Comparison of ENCODE assay signal across 1 cellular context in the genomic region with DNA sequence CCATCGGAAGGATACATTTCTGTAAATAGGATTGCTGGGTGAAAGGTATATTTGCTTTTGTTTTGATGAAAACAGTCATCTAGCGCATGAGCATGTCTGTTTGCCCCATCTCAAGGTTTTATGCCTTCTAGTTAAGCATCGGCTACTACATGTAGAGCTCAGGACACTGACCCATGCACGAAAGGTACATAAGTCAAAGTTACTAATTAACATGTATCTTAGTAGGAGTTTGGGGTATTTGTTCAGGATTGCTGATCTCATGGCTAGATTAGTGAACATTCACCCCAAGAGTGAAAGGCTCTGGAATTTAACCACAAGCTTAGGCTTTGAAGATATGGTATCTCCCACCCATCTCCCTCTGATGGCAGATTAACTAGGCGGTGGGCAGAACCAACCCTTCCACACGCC.
TF ChIP-seq lines count a peak whose summit lies in the region.

No MANE protein-coding gene starts in this region.

TF ChIP-seq in HepG2, 621 proteins besides CTCF, POLR2A, EP300 and RAD21 (continued from another document and continues in another):
- TF ChIP-seq, protein P1, sequence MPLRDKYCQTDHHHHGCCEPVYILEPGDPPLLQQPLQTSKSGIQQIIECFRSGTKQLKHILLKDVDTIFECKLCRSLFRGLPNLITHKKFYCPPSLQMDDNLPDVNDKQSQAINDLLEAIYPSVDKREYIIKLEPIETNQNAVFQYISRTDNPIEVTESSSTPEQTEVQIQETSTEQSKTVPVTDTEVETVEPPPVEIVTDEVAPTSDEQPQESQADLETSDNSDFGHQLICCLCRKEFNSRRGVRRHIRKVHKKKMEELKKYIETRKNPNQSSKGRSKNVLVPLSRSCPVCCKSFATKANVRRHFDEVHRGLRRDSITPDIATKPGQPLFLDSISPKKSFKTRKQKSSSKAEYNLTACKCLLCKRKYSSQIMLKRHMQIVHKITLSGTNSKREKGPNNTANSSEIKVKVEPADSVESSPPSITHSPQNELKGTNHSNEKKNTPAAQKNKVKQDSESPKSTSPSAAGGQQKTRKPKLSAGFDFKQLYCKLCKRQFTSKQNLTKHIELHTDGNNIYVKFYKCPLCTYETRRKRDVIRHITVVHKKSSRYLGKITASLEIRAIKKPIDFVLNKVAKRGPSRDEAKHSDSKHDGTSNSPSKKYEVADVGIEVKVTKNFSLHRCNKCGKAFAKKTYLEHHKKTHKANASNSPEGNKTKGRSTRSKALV (CRISPR knock-in tag; IDR thresholded peaks at IDR 0.05) = no peak
- TF ChIP-seq GATAD2A (CRISPR knock-in tag; IDR thresholded peaks at IDR 0.05) (peak; percentile 76), ZFP36 (IDR thresholded peaks at IDR 0.05; ENCODE audit: borderline replicate concordance, low read depth, low read length, partially characterized antibody) (no peak), ZSCAN25 (CRISPR knock-in tag; IDR thresholded peaks at IDR 0.05) (no peak), BHLHE40 (IDR thresholded peaks at IDR 0.05; ENCODE audit: low read length) (no peak), ZNF432 (CRISPR knock-in tag; IDR thresholded peaks at IDR 0.05; ENCODE audit: borderline replicate concordance) (no peak), ZNF841 (CRISPR knock-in tag; IDR thresholded peaks at IDR 0.05; ENCODE audit: borderline replicate concordance) (no peak), ZNF773 (CRISPR knock-in tag; IDR thresholded peaks at IDR 0.05; ENCODE audit: borderline replicate concordance) (no peak), THAP11 (CRISPR knock-in tag; IDR thresholded peaks at IDR 0.05) (peak; percentile 27; the same call in 1 of the 2 replicates), BRCA1 (CRISPR knock-in tag; IDR thresholded peaks at IDR 0.05) (no peak), ZNF747 (CRISPR knock-in tag; IDR thresholded peaks at IDR 0.05; ENCODE audit: borderline replicate concordance) (no peak), MYC (CRISPR knock-in tag; IDR thresholded peaks at IDR 0.05; ENCODE audit: borderline replicate concordance) (no peak), ZNF709 (CRISPR knock-in tag; IDR thresholded peaks at IDR 0.05) (no peak), ZNF329 (CRISPR knock-in tag; IDR thresholded peaks at IDR 0.05; ENCODE audit: low read depth) (no peak), MZF1 (CRISPR knock-in tag; IDR thresholded peaks at IDR 0.05; ENCODE audit: borderline replicate concordance) (no peak), ZNF34 (CRISPR knock-in tag; IDR thresholded peaks at IDR 0.05; ENCODE audit: borderline replicate concordance) (no peak), SP140L (CRISPR knock-in tag; IDR thresholded peaks at IDR 0.05; ENCODE audit: borderline replicate concordance) (no peak), ARNT (IDR thresholded peaks at IDR 0.05) (no peak), TOE1 (CRISPR knock-in tag; IDR thresholded peaks at IDR 0.05) (no peak), ZFP36L2 (CRISPR knock-in tag; IDR thresholded peaks at IDR 0.05) (no peak), RFX3 (CRISPR knock-in tag; IDR thresholded peaks at IDR 0.05) (no peak), PHF20 (CRISPR knock-in tag; IDR thresholded peaks at IDR 0.05) (no peak), ETV5 (CRISPR knock-in tag; IDR thresholded peaks at IDR 0.05; ENCODE audit: borderline replicate concordance) (peak; percentile 41; the same call in 1 of the 2 replicates), SNAPC2 (CRISPR knock-in tag; IDR thresholded peaks at IDR 0.05) (no peak)
- TF ChIP-seq, protein P2, sequence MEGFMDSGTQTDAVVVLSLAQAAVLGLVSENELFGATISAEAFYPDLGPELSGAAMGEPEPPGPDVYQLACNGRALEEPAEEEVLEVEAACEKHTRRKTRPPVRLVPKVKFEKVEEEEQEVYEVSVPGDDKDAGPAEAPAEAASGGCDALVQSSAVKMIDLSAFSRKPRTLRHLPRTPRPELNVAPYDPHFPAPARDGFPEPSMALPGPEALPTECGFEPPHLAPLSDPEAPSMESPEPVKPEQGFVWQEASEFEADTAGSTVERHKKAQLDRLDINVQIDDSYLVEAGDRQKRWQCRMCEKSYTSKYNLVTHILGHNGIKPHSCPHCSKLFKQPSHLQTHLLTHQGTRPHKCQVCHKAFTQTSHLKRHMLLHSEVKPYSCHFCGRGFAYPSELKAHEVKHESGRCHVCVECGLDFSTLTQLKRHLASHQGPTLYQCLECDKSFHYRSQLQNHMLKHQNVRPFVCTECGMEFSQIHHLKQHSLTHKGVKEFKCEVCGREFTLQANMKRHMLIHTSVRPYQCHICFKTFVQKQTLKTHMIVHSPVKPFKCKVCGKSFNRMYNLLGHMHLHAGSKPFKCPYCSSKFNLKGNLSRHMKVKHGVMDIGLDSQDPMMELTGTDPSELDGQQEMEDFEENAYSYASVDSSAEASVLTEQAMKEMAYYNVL (CRISPR knock-in tag; IDR thresholded peaks at IDR 0.05; ENCODE audit: borderline replicate concordance) = no peak
- TF ChIP-seq, protein P3, sequence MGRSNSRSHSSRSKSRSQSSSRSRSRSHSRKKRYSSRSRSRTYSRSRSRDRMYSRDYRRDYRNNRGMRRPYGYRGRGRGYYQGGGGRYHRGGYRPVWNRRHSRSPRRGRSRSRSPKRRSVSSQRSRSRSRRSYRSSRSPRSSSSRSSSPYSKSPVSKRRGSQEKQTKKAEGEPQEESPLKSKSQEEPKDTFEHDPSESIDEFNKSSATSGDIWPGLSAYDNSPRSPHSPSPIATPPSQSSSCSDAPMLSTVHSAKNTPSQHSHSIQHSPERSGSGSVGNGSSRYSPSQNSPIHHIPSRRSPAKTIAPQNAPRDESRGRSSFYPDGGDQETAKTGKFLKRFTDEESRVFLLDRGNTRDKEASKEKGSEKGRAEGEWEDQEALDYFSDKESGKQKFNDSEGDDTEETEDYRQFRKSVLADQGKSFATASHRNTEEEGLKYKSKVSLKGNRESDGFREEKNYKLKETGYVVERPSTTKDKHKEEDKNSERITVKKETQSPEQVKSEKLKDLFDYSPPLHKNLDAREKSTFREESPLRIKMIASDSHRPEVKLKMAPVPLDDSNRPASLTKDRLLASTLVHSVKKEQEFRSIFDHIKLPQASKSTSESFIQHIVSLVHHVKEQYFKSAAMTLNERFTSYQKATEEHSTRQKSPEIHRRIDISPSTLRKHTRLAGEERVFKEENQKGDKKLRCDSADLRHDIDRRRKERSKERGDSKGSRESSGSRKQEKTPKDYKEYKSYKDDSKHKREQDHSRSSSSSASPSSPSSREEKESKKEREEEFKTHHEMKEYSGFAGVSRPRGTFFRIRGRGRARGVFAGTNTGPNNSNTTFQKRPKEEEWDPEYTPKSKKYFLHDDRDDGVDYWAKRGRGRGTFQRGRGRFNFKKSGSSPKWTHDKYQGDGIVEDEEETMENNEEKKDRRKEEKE (IDR thresholded peaks at IDR 0.05) = no peak
- TF ChIP-seq, protein P4, sequence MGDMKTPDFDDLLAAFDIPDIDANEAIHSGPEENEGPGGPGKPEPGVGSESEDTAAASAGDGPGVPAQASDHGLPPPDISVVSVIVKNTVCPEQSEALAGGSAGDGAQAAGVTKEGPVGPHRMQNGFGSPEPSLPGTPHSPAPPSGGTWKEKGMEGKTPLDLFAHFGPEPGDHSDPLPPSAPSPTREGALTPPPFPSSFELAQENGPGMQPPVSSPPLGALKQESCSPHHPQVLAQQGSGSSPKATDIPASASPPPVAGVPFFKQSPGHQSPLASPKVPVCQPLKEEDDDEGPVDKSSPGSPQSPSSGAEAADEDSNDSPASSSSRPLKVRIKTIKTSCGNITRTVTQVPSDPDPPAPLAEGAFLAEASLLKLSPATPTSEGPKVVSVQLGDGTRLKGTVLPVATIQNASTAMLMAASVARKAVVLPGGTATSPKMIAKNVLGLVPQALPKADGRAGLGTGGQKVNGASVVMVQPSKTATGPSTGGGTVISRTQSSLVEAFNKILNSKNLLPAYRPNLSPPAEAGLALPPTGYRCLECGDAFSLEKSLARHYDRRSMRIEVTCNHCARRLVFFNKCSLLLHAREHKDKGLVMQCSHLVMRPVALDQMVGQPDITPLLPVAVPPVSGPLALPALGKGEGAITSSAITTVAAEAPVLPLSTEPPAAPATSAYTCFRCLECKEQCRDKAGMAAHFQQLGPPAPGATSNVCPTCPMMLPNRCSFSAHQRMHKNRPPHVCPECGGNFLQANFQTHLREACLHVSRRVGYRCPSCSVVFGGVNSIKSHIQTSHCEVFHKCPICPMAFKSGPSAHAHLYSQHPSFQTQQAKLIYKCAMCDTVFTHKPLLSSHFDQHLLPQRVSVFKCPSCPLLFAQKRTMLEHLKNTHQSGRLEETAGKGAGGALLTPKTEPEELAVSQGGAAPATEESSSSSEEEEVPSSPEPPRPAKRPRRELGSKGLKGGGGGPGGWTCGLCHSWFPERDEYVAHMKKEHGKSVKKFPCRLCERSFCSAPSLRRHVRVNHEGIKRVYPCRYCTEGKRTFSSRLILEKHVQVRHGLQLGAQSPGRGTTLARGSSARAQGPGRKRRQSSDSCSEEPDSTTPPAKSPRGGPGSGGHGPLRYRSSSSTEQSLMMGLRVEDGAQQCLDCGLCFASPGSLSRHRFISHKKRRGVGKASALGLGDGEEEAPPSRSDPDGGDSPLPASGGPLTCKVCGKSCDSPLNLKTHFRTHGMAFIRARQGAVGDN (CRISPR knock-in tag; IDR thresholded peaks at IDR 0.05) = no peak
- TF ChIP-seq, protein P5, sequence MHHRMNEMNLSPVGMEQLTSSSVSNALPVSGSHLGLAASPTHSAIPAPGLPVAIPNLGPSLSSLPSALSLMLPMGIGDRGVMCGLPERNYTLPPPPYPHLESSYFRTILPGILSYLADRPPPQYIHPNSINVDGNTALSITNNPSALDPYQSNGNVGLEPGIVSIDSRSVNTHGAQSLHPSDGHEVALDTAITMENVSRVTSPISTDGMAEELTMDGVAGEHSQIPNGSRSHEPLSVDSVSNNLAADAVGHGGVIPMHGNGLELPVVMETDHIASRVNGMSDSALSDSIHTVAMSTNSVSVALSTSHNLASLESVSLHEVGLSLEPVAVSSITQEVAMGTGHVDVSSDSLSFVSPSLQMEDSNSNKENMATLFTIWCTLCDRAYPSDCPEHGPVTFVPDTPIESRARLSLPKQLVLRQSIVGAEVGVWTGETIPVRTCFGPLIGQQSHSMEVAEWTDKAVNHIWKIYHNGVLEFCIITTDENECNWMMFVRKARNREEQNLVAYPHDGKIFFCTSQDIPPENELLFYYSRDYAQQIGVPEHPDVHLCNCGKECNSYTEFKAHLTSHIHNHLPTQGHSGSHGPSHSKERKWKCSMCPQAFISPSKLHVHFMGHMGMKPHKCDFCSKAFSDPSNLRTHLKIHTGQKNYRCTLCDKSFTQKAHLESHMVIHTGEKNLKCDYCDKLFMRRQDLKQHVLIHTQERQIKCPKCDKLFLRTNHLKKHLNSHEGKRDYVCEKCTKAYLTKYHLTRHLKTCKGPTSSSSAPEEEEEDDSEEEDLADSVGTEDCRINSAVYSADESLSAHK (CRISPR knock-in tag; IDR thresholded peaks at IDR 0.05; ENCODE audit: borderline replicate concordance) = no peak
- TF ChIP-seq, protein P6, sequence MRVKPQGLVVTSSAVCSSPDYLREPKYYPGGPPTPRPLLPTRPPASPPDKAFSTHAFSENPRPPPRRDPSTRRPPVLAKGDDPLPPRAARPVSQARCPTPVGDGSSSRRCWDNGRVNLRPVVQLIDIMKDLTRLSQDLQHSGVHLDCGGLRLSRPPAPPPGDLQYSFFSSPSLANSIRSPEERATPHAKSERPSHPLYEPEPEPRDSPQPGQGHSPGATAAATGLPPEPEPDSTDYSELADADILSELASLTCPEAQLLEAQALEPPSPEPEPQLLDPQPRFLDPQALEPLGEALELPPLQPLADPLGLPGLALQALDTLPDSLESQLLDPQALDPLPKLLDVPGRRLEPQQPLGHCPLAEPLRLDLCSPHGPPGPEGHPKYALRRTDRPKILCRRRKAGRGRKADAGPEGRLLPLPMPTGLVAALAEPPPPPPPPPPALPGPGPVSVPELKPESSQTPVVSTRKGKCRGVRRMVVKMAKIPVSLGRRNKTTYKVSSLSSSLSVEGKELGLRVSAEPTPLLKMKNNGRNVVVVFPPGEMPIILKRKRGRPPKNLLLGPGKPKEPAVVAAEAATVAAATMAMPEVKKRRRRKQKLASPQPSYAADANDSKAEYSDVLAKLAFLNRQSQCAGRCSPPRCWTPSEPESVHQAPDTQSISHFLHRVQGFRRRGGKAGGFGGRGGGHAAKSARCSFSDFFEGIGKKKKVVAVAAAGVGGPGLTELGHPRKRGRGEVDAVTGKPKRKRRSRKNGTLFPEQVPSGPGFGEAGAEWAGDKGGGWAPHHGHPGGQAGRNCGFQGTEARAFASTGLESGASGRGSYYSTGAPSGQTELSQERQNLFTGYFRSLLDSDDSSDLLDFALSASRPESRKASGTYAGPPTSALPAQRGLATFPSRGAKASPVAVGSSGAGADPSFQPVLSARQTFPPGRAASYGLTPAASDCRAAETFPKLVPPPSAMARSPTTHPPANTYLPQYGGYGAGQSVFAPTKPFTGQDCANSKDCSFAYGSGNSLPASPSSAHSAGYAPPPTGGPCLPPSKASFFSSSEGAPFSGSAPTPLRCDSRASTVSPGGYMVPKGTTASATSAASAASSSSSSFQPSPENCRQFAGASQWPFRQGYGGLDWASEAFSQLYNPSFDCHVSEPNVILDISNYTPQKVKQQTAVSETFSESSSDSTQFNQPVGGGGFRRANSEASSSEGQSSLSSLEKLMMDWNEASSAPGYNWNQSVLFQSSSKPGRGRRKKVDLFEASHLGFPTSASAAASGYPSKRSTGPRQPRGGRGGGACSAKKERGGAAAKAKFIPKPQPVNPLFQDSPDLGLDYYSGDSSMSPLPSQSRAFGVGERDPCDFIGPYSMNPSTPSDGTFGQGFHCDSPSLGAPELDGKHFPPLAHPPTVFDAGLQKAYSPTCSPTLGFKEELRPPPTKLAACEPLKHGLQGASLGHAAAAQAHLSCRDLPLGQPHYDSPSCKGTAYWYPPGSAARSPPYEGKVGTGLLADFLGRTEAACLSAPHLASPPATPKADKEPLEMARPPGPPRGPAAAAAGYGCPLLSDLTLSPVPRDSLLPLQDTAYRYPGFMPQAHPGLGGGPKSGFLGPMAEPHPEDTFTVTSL (CRISPR knock-in tag; IDR thresholded peaks at IDR 0.05; ENCODE audit: borderline replicate concordance) = no peak; the same call in 1 of the 2 replicates
- TF ChIP-seq, protein P7, sequence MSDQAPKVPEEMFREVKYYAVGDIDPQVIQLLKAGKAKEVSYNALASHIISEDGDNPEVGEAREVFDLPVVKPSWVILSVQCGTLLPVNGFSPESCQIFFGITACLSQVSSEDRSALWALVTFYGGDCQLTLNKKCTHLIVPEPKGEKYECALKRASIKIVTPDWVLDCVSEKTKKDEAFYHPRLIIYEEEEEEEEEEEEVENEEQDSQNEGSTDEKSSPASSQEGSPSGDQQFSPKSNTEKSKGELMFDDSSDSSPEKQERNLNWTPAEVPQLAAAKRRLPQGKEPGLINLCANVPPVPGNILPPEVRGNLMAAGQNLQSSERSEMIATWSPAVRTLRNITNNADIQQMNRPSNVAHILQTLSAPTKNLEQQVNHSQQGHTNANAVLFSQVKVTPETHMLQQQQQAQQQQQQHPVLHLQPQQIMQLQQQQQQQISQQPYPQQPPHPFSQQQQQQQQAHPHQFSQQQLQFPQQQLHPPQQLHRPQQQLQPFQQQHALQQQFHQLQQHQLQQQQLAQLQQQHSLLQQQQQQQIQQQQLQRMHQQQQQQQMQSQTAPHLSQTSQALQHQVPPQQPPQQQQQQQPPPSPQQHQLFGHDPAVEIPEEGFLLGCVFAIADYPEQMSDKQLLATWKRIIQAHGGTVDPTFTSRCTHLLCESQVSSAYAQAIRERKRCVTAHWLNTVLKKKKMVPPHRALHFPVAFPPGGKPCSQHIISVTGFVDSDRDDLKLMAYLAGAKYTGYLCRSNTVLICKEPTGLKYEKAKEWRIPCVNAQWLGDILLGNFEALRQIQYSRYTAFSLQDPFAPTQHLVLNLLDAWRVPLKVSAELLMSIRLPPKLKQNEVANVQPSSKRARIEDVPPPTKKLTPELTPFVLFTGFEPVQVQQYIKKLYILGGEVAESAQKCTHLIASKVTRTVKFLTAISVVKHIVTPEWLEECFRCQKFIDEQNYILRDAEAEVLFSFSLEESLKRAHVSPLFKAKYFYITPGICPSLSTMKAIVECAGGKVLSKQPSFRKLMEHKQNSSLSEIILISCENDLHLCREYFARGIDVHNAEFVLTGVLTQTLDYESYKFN (CRISPR knock-in tag; conservative IDR thresholded peaks at IDR 0.05) = peak; percentile 89
